In the genomic region with DNA sequence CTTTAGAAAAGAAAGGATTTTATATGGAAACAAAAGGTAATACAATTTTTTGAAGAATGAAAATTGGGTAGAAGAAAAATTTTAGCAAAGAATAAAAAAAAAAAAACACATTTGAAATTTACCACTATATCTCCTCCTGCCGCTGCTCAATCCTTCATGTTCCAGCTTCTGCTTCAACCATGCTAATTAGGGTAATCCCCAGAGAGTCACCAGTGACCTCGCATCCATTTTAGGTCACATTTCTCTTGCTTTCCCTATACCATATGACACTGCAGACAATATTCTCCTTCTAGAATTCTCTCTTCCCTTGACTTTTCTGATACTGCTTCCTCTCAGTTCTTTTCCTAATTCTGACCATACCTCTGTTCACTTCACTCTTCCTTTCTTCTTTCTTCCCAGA, we compare ENCODE assay signal across 18 cellular contexts.
DNase-seq lines count a peak whose midpoint lies in the region.
"Had no signal": no experiment of that assay in that cellular context is flagged by ENCODE, and none has a peak within 500 bp of the region (broad histone marks: within the 10 kb centered on the region; RNA-seq: fewer than 3 reads in every experiment).

No MANE protein-coding gene starts in this region.

- H3K36me3 ChIP-seq in SJCRH30 (no peaks in the 10 kb centered on the region), mesendoderm (ENCODE audit: control insufficient read depth, insufficient read depth, low read length) (no peaks in the 10 kb centered on the region)
- no peaks in the 10 kb centered on the region for H3K36me3 ChIP-seq in effector memory CD4-positive, alpha-beta T cell (ENCODE audit: control insufficient read depth, insufficient read depth, low read length)
- H3K36me3 ChIP-seq: BLaER1, MG63 had no signal

- no peak overlapping the region for H2AK5ac ChIP-seq in mesendoderm (ENCODE audit: low read length)

- no peak overlapping the region for H3K56ac ChIP-seq in mesendoderm (ENCODE audit: low read length)

- no peak overlapping the region for H3K9ac ChIP-seq in mesendoderm (ENCODE audit: low read length)
- H3K9ac ChIP-seq: BLaER1 had no signal

- no peak overlapping the region for H3K23ac ChIP-seq in mesendoderm (ENCODE audit: low read length)

- peak; percentile 3 for DNase-seq in NCI-H2227 (lab: John Stamatoyannopoulos, UW; ENCODE audit: unreplicated experiment)
- DNase-seq in NCI-H2227 treated with DMSO at 0.1 percent for 48 hours (lab: John Stamatoyannopoulos, UW), result no peak
- DNase-seq in SJCRH30, result peak; percentile 20 to 61
- peak; percentile 9 for DNase-seq in mesendoderm
- DNase-seq in GM03348 (ENCODE audit: low spot score), result no peak
- no peak for DNase-seq in effector memory CD4-positive, alpha-beta T cell
- no peak for DNase-seq in head of caudate nucleus
- DNase-seq: CD4-positive, CD25-positive, alpha-beta regulatory T cell; H9; KBM-7; MG63; NCI-H1105 treated with DMSO at 0.1 percent for 48 hours; NCI-H2029; NCI-H510A treated with DMSO at 0.1 percent for 48 hours; NCI-H774 had no signal

- WGBS in mesendoderm (ENCODE audit: extremely low coverage, insufficient coverage, low lambda C conversion rate), result no CpG with 5 or more reads among the region's 2 CpGs

- intact Hi-C loops in head of caudate nucleus (cut with DNase I), result no loop called here

- H2BK15ac ChIP-seq in mesendoderm (replicated peaks; ENCODE audit: low read depth), result no peak overlapping the region

- H2BK120ac ChIP-seq in mesendoderm (ENCODE audit: low read depth, low read length), result no peak overlapping the region

- H4K8ac ChIP-seq in mesendoderm (ENCODE audit: low read depth, low read length), result no peak overlapping the region

- H3K79me2 ChIP-seq in mesendoderm (ENCODE audit: control insufficient read depth, insufficient read depth, low read length), result no peaks in the 10 kb centered on the region

- no peaks in the 10 kb centered on the region for H3K9me3 ChIP-seq in SJCRH30 (replicated peaks)
- no peaks in the 10 kb centered on the region for H3K9me3 ChIP-seq in effector memory CD4-positive, alpha-beta T cell (ENCODE audit: control insufficient read depth, low read length)
- H3K9me3 ChIP-seq: BLaER1, MG63 had no signal

- no peak overlapping the region for H3K18ac ChIP-seq in mesendoderm (ENCODE audit: low read length)

- no peak overlapping the region for H3K4me2 ChIP-seq in mesendoderm (ENCODE audit: low read length)
- H3K4me2 ChIP-seq: BLaER1 had no signal

- H2BK5ac ChIP-seq in mesendoderm (ENCODE audit: low read length), result no peak overlapping the region

- no peaks in the 10 kb centered on the region for H3K79me1 ChIP-seq in mesendoderm (ENCODE audit: low read length)

- H4K5ac ChIP-seq in mesendoderm (ENCODE audit: low read length), result no peak overlapping the region

- peaks cover 37% of the 10 kb centered on the region for H3K4me1 ChIP-seq in SJCRH30
- H3K4me1 ChIP-seq in mesendoderm (ENCODE audit: control insufficient read depth, low read depth, low read length), result peaks cover 3% of the 10 kb centered on the region
- H3K4me1 ChIP-seq in effector memory CD4-positive, alpha-beta T cell (ENCODE audit: control insufficient read depth, insufficient read depth, low read length, poor library complexity, severe bottlenecking), result no peaks in the 10 kb centered on the region
- H3K4me1 ChIP-seq: BLaER1 had no signal

- H3K27ac ChIP-seq in SJCRH30 (peak overlapping the region; percentile 4; the same call in 1 of the 2 replicates), mesendoderm (ENCODE audit: low read depth, low read length) (no peak overlapping the region)
- no peak overlapping the region for H3K27ac ChIP-seq in effector memory CD4-positive, alpha-beta T cell (ENCODE audit: insufficient read depth, low read length, poor library complexity, severe bottlenecking)
- H3K27ac ChIP-seq: BLaER1, RWPE1, SK-N-MC had no signal

- H3K27me3 ChIP-seq in SJCRH30, result no peaks in the 10 kb centered on the region
- no peaks in the 10 kb centered on the region for H3K27me3 ChIP-seq in mesendoderm (ENCODE audit: insufficient read depth, low read length, poor library complexity)
- H3K27me3 ChIP-seq in effector memory CD4-positive, alpha-beta T cell (replicated peaks; ENCODE audit: control insufficient read depth, insufficient read depth, low read length, poor library complexity, severe bottlenecking), result no peaks in the 10 kb centered on the region
- H3K27me3 ChIP-seq: BLaER1, MG63 had no signal

- H3K4me3 ChIP-seq in SJCRH30 (no peak overlapping the region), mesendoderm (ENCODE audit: low read length) (no peak overlapping the region)
- H3K4me3 ChIP-seq in effector memory CD4-positive, alpha-beta T cell (ENCODE audit: insufficient read depth, low read depth, low read length, poor library complexity, severe bottlenecking), result no peak overlapping the region
- H3K4me3 ChIP-seq: BLaER1, MG63, SK-N-MC had no signal

- H3K4ac ChIP-seq in mesendoderm (ENCODE audit: low read depth, low read length), result no peak overlapping the region

Comparison
In these comparisons a context has a peak if more than half of its experiments do, and no peak if none do; other contexts are left out.
1. DNase-seq: peak in NCI-H2227 (single experiment), SJCRH30 (2 of 2) and mesendoderm (single experiment); none in NCI-H2227 treated with DMSO at 0.1 percent for 48 hours (single experiment), GM03348 (single experiment), effector memory CD4-positive, alpha-beta T cell (0 of 3) and head of caudate nucleus (0 of 42).